Comparison of ENCODE assay signal across 1 cellular context in the genomic region with DNA sequence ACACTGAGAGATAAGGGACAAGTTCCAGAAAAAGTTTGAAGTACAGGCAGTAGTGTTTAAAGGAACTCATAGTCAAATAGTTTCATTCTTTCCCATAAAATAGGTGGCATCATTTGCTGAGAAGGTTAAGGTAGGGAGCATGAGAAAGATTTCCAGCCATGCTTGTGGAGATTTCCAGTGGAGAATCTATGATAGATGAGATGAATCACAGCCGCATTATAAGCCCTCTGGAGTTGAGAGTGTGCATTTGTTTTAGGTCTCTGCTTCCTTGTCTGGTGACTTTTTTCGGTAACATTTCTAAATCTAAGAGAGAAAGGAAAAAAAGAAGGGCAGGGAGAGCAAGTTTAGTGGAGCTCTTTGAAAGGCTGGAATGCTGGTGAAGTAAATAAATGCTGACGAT.
TF ChIP-seq lines count a peak whose summit lies in the region.

No MANE protein-coding gene starts in this region.

TF ChIP-seq in IMR-90, 13 proteins besides CTCF, POLR2A, EP300 and RAD21:
- no peak for TF ChIP-seq SMC3 (IDR thresholded peaks at IDR 0.05; ENCODE audit: low read depth, low read length)
- TF ChIP-seq NFE2L2 (IDR thresholded peaks at IDR 0.05; ENCODE audit: low read depth, low read length): no peak
- no peak for TF ChIP-seq FOS (IDR thresholded peaks at IDR 0.05; ENCODE audit: low read depth, low read length)
- TF ChIP-seq MAFK (IDR thresholded peaks at IDR 0.05; ENCODE audit: low read depth, low read length): no peak
